In the genomic region with DNA sequence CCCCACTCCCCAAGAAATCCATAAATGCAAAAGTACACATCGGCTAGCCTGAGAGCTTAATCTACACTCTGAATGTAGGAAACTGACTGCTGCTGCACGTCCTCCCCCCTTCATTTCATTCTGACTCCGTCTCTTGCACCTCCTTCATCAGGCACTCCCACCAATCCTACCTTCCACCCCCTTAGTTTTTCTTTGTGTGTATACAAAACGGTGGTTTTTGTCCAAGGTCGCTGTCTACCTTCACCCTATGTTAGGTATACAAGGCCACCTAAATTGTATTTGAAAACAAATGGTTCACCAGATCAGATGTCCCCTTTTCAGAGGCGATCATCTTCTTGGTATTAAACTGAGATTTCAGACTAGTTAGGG, we compare ENCODE assay signal across 1 cellular context.
TF ChIP-seq lines count a peak whose summit lies in the region.

No MANE protein-coding gene starts in this region.

TF ChIP-seq in A549, 52 proteins besides CTCF, POLR2A, EP300 and RAD21:
- TF ChIP-seq, protein P1, sequence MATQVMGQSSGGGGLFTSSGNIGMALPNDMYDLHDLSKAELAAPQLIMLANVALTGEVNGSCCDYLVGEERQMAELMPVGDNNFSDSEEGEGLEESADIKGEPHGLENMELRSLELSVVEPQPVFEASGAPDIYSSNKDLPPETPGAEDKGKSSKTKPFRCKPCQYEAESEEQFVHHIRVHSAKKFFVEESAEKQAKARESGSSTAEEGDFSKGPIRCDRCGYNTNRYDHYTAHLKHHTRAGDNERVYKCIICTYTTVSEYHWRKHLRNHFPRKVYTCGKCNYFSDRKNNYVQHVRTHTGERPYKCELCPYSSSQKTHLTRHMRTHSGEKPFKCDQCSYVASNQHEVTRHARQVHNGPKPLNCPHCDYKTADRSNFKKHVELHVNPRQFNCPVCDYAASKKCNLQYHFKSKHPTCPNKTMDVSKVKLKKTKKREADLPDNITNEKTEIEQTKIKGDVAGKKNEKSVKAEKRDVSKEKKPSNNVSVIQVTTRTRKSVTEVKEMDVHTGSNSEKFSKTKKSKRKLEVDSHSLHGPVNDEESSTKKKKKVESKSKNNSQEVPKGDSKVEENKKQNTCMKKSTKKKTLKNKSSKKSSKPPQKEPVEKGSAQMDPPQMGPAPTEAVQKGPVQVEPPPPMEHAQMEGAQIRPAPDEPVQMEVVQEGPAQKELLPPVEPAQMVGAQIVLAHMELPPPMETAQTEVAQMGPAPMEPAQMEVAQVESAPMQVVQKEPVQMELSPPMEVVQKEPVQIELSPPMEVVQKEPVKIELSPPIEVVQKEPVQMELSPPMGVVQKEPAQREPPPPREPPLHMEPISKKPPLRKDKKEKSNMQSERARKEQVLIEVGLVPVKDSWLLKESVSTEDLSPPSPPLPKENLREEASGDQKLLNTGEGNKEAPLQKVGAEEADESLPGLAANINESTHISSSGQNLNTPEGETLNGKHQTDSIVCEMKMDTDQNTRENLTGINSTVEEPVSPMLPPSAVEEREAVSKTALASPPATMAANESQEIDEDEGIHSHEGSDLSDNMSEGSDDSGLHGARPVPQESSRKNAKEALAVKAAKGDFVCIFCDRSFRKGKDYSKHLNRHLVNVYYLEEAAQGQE (IDR thresholded peaks at IDR 0.05): no peak
- no peak for TF ChIP-seq EHMT2 (IDR thresholded peaks at IDR 0.05; ENCODE audit: low read depth)
- TF ChIP-seq TFCP2L1 (CRISPR knock-in tag; IDR thresholded peaks at IDR 0.05): no peak
- no peak for TF ChIP-seq FOXS1 (CRISPR knock-in tag; IDR thresholded peaks at IDR 0.05)
- TF ChIP-seq, protein P2, sequence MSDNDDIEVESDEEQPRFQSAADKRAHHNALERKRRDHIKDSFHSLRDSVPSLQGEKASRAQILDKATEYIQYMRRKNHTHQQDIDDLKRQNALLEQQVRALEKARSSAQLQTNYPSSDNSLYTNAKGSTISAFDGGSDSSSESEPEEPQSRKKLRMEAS (IDR thresholded peaks at IDR 0.05): no peak
- no peak for TF ChIP-seq HDAC2 (IDR thresholded peaks at IDR 0.05)
- TF ChIP-seq, protein P3, sequence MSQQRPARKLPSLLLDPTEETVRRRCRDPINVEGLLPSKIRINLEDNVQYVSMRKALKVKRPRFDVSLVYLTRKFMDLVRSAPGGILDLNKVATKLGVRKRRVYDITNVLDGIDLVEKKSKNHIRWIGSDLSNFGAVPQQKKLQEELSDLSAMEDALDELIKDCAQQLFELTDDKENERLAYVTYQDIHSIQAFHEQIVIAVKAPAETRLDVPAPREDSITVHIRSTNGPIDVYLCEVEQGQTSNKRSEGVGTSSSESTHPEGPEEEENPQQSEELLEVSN (IDR thresholded peaks at IDR 0.05; ENCODE audit: borderline replicate concordance, low read depth): no peak
- no peak for TF ChIP-seq HEYL (CRISPR knock-in tag; IDR thresholded peaks at IDR 0.05)
- TF ChIP-seq HOXA7 (CRISPR knock-in tag; IDR thresholded peaks at IDR 0.05): no peak
- no peak for TF ChIP-seq JUNB (IDR thresholded peaks at IDR 0.05)
- no peak for TF ChIP-seq ZFP36 (IDR thresholded peaks at IDR 0.05; ENCODE audit: borderline replicate concordance, partially characterized antibody)
- TF ChIP-seq KDM5A (IDR thresholded peaks at IDR 0.05): no peak
- TF ChIP-seq ZNF302 (CRISPR knock-in tag; IDR thresholded peaks at IDR 0.05): no peak
- no peak for TF ChIP-seq MAZ (IDR thresholded peaks at IDR 0.05; ENCODE audit: borderline replicate concordance, low read depth, low read length)
- TF ChIP-seq, protein P4, sequence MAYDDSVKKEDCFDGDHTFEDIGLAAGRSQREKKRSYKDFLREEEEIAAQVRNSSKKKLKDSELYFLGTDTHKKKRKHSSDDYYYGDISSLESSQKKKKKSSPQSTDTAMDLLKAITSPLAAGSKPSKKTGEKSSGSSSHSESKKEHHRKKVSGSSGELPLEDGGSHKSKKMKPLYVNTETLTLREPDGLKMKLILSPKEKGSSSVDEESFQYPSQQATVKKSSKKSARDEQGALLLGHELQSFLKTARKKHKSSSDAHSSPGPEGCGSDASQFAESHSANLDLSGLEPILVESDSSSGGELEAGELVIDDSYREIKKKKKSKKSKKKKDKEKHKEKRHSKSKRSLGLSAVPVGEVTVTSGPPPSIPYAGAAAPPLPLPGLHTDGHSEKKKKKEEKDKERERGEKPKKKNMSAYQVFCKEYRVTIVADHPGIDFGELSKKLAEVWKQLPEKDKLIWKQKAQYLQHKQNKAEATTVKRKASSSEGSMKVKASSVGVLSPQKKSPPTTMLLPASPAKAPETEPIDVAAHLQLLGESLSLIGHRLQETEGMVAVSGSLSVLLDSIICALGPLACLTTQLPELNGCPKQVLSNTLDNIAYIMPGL (CRISPR knock-in tag; IDR thresholded peaks at IDR 0.05; ENCODE audit: borderline replicate concordance): no peak
- TF ChIP-seq, protein P5, sequence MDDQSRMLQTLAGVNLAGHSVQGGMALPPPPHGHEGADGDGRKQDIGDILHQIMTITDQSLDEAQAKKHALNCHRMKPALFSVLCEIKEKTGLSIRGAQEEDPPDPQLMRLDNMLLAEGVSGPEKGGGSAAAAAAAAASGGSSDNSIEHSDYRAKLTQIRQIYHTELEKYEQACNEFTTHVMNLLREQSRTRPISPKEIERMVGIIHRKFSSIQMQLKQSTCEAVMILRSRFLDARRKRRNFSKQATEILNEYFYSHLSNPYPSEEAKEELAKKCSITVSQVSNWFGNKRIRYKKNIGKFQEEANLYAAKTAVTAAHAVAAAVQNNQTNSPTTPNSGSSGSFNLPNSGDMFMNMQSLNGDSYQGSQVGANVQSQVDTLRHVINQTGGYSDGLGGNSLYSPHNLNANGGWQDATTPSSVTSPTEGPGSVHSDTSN (IDR thresholded peaks at IDR 0.05): no peak
- no peak for TF ChIP-seq CBX8 (IDR thresholded peaks at IDR 0.05)
